Comparison of ENCODE assay signal across 8 cellular contexts in genomic region chr15:23181201-23181600, GRCh38. TPM values are rescaled to one million over a fixed set of nuclear protein-coding genes. Genes with fewer than 3 reads are reported as not detected.
"Had no signal": no experiment of that assay in that cellular context is flagged by ENCODE, and none has a peak within 500 bp of the region (broad histone marks: within the 10 kb centered on the region; RNA-seq: fewer than 3 reads in every experiment).

No MANE protein-coding gene starts in this region.

RNA-seq across cellular contexts. Expression of gene GOLGA6L1, which starts 44.6 kb away (rescaled TPM):
- total RNA-seq: LHCN-M2, MCF 10A, NCI-H460, OCI-LY7, Peyer's patch, Right ventricle myocardium superior, SJSA1 had no signal
- polyA plus RNA-seq: SK-N-SH had no signal
